Comparison of ENCODE assay signal across 1 cellular context in genomic region chr1:53889304-53890298, GRCh38.
TF ChIP-seq lines count a peak whose summit lies in the region.

YIPF1 (minus strand) TSS chr1:53889797; CDS start chr1:53888937, 860 bp downstream.

TF ChIP-seq in HepG2, 621 proteins besides CTCF, POLR2A, EP300 and RAD21 (continued from another document):
- TF ChIP-seq, protein P1, sequence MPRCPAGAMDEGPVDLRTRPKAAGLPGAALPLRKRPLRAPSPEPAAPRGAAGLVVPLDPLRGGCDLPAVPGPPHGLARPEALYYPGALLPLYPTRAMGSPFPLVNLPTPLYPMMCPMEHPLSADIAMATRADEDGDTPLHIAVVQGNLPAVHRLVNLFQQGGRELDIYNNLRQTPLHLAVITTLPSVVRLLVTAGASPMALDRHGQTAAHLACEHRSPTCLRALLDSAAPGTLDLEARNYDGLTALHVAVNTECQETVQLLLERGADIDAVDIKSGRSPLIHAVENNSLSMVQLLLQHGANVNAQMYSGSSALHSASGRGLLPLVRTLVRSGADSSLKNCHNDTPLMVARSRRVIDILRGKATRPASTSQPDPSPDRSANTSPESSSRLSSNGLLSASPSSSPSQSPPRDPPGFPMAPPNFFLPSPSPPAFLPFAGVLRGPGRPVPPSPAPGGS (CRISPR knock-in tag; IDR thresholded peaks at IDR 0.05) = no peak
- TF ChIP-seq, protein P2, sequence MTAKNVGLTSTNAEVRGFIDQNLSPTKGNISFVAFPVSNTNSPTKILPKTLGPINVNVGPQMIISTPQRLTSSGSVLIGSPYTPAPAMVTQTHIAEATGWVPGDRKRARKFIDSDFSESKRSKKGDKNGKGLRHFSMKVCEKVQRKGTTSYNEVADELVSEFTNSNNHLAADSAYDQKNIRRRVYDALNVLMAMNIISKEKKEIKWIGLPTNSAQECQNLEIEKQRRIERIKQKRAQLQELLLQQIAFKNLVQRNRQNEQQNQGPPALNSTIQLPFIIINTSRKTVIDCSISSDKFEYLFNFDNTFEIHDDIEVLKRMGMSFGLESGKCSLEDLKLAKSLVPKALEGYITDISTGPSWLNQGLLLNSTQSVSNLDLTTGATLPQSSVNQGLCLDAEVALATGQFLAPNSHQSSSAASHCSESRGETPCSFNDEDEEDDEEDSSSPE (CRISPR knock-in tag; IDR thresholded peaks at IDR 0.05) = peak; percentile 54; the same call in 1 of the 2 replicates
- TF ChIP-seq NCOA2 (CRISPR knock-in tag; IDR thresholded peaks at IDR 0.05) = 0 out of 2 replicates have a peak, but pooled peaks have one; percentile 37
- no peak for TF ChIP-seq ZNF879 (CRISPR knock-in tag; IDR thresholded peaks at IDR 0.05)
- TF ChIP-seq, protein P3, sequence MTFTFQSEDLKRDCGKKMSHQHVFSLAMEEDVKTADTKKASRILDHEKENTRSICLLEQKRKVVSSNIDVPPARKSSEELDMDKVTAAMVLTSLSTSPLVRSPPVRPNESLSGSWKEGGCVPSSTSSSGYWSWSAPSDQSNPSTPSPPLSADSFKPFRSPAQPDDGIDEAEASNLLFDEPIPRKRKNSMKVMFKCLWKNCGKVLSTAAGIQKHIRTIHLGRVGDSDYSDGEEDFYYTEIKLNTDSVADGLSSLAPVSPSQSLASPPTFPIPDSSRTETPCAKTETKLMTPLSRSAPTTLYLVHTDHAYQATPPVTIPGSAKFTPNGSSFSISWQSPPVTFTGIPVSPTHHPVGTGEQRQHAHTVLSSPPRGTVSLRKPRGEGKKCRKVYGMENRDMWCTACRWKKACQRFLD (CRISPR knock-in tag; IDR thresholded peaks at IDR 0.05; ENCODE audit: borderline replicate concordance) = peak; percentile 78; the same call in 1 of the 2 replicates
- peak; percentile 74 for TF ChIP-seq RBFOX2 (IDR thresholded peaks at IDR 0.05; ENCODE audit: low read depth, low read length)
- peak; percentile 42; the same call in 1 of the 2 replicates for TF ChIP-seq ZBTB34 (CRISPR knock-in tag; IDR thresholded peaks at IDR 0.05)
- TF ChIP-seq ZNF260 (CRISPR knock-in tag; IDR thresholded peaks at IDR 0.05; ENCODE audit: borderline replicate concordance, low read depth) = no peak
- TF ChIP-seq YEATS4 (CRISPR knock-in tag; IDR thresholded peaks at IDR 0.05; ENCODE audit: borderline replicate concordance) = peak; percentile 56; the same call in 1 of the 2 replicates
- 0 out of 2 replicates have a peak, but pooled peaks have one; percentile 51 for TF ChIP-seq ZNF839 (CRISPR knock-in tag; IDR thresholded peaks at IDR 0.05; ENCODE audit: borderline replicate concordance)
- no peak for TF ChIP-seq ZBTB3 (CRISPR knock-in tag; IDR thresholded peaks at IDR 0.05; ENCODE audit: borderline replicate concordance, low read depth)
- TF ChIP-seq, protein P4, sequence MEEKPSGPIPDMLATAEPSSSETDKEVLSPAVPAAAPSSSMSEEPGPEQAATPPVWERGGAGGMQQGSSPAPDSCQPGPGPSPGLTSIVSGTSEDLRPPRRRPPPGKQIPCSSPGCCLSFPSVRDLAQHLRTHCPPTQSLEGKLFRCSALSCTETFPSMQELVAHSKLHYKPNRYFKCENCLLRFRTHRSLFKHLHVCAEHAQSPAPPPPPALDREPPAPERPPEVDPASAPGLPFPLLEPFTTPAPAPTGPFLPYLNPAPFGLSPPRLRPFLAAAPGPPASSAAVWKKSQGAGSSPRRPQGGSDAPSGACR (CRISPR knock-in tag; IDR thresholded peaks at IDR 0.05) = peak; percentile 43; the same call in 1 of the 2 replicates
- TF ChIP-seq CHD4 (IDR thresholded peaks at IDR 0.05; ENCODE audit: borderline replicate concordance, low read length) = peak; percentile 98
- peak; percentile 55; the same call in 1 of the 2 replicates for TF ChIP-seq ZNF274 (CRISPR knock-in tag; IDR thresholded peaks at IDR 0.05)
- peak; percentile 100 for TF ChIP-seq ZFP91 (CRISPR knock-in tag; IDR thresholded peaks at IDR 0.05; ENCODE audit: borderline replicate concordance)
- TF ChIP-seq IKZF4 (CRISPR knock-in tag; IDR thresholded peaks at IDR 0.05; ENCODE audit: borderline replicate concordance, low read depth, not compliant biosample characterization) = peak; percentile 44
- no peak for TF ChIP-seq LCORL (IDR thresholded peaks at IDR 0.05)
- TF ChIP-seq LCORL (CRISPR knock-in tag; IDR thresholded peaks at IDR 0.05) = peak; percentile 69; the same call in 1 of the 2 replicates
- peak; percentile 76; the same call in 1 of the 2 replicates for TF ChIP-seq KDM2A (CRISPR knock-in tag; IDR thresholded peaks at IDR 0.05; ENCODE audit: borderline replicate concordance, low read depth)
- TF ChIP-seq FOSL1 (CRISPR knock-in tag; IDR thresholded peaks at IDR 0.05; ENCODE audit: borderline replicate concordance) = no peak
- TF ChIP-seq, protein P5, sequence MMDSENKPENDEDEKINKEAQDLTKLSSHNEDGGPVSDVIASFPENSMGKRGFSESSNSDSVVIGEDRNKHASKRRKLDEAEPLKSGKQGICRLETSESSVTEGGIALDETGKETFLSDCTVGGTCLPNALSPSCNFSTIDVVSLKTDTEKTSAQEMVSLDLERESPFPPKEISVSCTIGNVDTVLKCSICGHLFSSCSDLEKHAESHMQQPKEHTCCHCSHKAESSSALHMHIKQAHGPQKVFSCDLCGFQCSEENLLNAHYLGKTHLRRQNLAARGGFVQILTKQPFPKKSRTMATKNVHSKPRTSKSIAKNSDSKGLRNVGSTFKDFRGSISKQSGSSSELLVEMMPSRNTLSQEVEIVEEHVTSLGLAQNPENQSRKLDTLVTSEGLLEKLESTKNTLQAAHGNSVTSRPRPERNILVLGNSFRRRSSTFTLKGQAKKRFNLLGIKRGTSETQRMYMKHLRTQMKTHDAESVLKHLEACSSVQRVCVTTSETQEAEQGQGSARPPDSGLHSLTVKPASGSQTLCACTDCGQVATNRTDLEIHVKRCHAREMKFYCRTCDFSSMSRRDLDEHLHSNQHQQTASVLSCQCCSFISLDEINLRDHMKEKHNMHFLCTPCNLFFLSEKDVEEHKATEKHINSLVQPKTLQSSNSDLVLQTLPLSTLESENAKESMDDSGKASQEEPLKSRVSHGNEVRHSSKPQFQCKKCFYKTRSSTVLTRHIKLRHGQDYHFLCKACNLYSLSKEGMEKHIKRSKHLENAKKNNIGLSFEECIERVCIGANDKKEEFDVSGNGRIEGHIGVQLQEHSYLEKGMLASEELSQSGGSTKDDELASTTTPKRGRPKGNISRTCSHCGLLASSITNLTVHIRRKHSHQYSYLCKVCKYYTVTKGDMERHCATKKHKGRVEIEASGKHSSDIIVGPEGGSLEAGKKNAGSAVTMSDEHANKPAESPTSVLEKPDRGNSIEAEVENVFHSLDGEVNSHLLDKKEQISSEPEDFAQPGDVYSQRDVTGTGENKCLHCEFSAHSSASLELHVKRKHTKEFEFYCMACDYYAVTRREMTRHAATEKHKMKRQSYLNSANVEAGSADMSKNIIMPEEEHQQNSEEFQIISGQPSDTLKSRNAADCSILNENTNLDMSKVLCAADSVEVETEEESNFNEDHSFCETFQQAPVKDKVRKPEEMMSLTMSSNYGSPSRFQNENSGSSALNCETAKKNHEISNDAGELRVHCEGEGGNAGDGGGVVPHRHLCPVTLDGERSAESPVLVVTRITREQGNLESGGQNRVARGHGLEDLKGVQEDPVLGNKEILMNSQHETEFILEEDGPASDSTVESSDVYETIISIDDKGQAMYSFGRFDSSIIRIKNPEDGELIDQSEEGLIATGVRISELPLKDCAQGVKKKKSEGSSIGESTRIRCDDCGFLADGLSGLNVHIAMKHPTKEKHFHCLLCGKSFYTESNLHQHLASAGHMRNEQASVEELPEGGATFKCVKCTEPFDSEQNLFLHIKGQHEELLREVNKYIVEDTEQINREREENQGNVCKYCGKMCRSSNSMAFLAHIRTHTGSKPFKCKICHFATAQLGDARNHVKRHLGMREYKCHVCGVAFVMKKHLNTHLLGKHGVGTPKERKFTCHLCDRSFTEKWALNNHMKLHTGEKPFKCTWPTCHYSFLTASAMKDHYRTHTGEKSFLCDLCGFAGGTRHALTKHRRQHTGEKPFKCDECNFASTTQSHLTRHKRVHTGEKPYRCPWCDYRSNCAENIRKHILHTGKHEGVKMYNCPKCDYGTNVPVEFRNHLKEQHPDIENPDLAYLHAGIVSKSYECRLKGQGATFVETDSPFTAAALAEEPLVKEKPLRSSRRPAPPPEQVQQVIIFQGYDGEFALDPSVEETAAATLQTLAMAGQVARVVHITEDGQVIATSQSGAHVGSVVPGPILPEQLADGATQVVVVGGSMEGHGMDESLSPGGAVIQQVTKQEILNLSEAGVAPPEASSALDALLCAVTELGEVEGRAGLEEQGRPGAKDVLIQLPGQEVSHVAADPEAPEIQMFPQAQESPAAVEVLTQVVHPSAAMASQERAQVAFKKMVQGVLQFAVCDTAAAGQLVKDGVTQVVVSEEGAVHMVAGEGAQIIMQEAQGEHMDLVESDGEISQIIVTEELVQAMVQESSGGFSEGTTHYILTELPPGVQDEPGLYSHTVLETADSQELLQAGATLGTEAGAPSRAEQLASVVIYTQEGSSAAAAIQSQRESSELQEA (CRISPR knock-in tag; IDR thresholded peaks at IDR 0.05; ENCODE audit: not compliant biosample characterization) = peak; percentile 37
- peak; percentile 55 for TF ChIP-seq SP2 (CRISPR knock-in tag; IDR thresholded peaks at IDR 0.05)
- peak; percentile 68 for TF ChIP-seq ZFY (CRISPR knock-in tag; IDR thresholded peaks at IDR 0.05)
- no peak for TF ChIP-seq ZNF607 (CRISPR knock-in tag; IDR thresholded peaks at IDR 0.05; ENCODE audit: borderline replicate concordance)
- TF ChIP-seq ADNP (CRISPR knock-in tag; IDR thresholded peaks at IDR 0.05) = peak; percentile 91
- no peak for TF ChIP-seq ZNF33A (CRISPR knock-in tag; IDR thresholded peaks at IDR 0.05; ENCODE audit: borderline replicate concordance)
- TF ChIP-seq POGZ (CRISPR knock-in tag; IDR thresholded peaks at IDR 0.05) = peak; percentile 71; the same call in 1 of the 2 replicates
- TF ChIP-seq, protein P6, sequence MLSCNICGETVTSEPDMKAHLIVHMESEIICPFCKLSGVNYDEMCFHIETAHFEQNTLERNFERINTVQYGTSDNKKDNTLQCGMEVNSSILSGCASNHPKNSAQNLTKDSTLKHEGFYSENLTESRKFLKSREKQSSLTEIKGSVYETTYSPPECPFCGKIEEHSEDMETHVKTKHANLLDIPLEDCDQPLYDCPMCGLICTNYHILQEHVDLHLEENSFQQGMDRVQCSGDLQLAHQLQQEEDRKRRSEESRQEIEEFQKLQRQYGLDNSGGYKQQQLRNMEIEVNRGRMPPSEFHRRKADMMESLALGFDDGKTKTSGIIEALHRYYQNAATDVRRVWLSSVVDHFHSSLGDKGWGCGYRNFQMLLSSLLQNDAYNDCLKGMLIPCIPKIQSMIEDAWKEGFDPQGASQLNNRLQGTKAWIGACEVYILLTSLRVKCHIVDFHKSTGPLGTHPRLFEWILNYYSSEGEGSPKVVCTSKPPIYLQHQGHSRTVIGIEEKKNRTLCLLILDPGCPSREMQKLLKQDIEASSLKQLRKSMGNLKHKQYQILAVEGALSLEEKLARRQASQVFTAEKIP (CRISPR knock-in tag; IDR thresholded peaks at IDR 0.05; ENCODE audit: borderline replicate concordance) = no peak
- TF ChIP-seq, protein P7, sequence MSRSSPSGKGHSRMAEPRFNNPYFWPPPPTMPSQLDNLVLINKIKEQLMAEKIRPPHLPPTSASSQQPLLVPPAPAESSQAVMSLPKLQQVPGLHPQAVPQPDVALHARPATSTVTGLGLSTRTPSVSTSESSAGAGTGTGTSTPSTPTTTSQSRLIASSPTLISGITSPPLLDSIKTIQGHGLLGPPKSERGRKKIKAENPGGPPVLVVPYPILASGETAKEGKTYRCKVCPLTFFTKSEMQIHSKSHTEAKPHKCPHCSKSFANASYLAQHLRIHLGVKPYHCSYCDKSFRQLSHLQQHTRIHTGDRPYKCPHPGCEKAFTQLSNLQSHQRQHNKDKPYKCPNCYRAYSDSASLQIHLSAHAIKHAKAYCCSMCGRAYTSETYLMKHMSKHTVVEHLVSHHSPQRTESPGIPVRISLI (CRISPR knock-in tag; IDR thresholded peaks at IDR 0.05; ENCODE audit: borderline replicate concordance) = peak; percentile 18; the same call in 1 of the 2 replicates
- TF ChIP-seq ZNF574 (CRISPR knock-in tag; IDR thresholded peaks at IDR 0.05) = peak; percentile 65; the same call in 1 of the 2 replicates
- TF ChIP-seq ZNF672 (CRISPR knock-in tag; IDR thresholded peaks at IDR 0.05) = no peak
- TF ChIP-seq POLR2AphosphoS5 (IDR thresholded peaks at IDR 0.05; ENCODE audit: low read depth, low read length) = peak; percentile 49
